2 cellular contexts compared by ENCODE assay signal in genomic region chr3:174035317-174035886, GRCh38.
TF ChIP-seq lines count a peak whose summit lies in the region.

No MANE protein-coding gene starts in this region.

TF ChIP-seq in IMR-90, 13 proteins besides CTCF, POLR2A, EP300 and RAD21 (continued from another document):
- TF ChIP-seq BHLHE40 (IDR thresholded peaks at IDR 0.05; ENCODE audit: low read depth, low read length) = no peak
- TF ChIP-seq NFE2L2 (IDR thresholded peaks at IDR 0.05; ENCODE audit: low read depth, low read length) = no peak
- no peak for TF ChIP-seq MAZ (IDR thresholded peaks at IDR 0.05; ENCODE audit: borderline replicate concordance, low read depth, low read length)

TF ChIP-seq in endothelial cell of umbilical vein, 7 proteins besides CTCF, POLR2A, EP300 and RAD21 (continued from another document):
- TF ChIP-seq MYC (IDR thresholded peaks at IDR 0.05; ENCODE audit: low read depth, low read length) = no peak
